23 cellular contexts compared by ENCODE assay signal in the genomic region with DNA sequence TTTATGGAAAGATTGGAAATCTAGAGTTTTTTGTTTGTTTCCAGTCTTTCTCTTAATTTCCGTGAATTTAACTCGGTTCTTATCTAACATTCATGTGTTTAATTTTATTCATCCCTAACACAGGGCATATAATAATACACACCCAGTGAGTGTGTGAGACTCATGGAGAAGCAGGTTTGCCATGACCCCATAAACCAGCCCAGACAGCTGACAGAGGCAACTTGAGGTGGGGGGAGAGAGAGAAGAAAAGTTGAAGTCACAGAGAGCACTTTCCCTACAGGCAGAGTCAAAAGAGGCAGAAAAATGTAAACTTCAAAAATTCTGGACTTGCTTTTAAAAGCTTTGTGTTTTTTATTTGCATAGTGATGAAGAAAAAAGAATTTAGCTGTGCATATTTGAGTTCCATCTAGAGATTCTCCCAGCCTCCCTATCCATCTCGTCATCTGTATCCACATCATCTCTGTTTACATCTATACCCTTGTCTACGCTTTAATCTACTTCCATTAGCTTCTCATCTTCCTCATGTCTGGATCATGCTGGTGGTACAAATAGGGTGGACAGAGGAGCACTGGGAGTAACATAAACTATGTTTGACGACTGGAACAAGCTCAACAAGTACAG.
"Had no signal": no experiment of that assay in that cellular context is flagged by ENCODE, and none has a peak within 500 bp of the region (broad histone marks: within the 10 kb centered on the region; RNA-seq: fewer than 3 reads in every experiment).

No MANE protein-coding gene starts in this region.

- H3K79me2 ChIP-seq: parathyroid adenoma had no signal

- H3K27me3 ChIP-seq: adrenal gland, heart left ventricle, left lung, sigmoid colon, thyroid gland had no signal

- H3K4me1 ChIP-seq: adrenal gland, parathyroid adenoma, sigmoid colon, thyroid gland had no signal

- H3K4me3 ChIP-seq: adrenal gland, heart left ventricle, left lung, sigmoid colon, thyroid gland had no signal

- DNase-seq: activated CD4-positive, alpha-beta T cell treated with anti-CD3 and anti-CD28 coated beads, Interleukin-2, amount 50 U/mL, for 1 hour; activated CD4-positive, CD25-positive, alpha-beta regulatory T cell treated with anti-CD3 and anti-CD28 coated beads, Interleukin-2, amount 50 U/mL, for 72 hours; activated CD8-positive, alpha-beta memory T cell treated with anti-CD3 and anti-CD28 coated beads for 24 hours; activated CD8-positive, alpha-beta memory T cell treated with anti-CD3 and anti-CD28 coated beads, Interleukin-2, amount 50 U/mL, for 48 hours; activated gamma-delta T cell; activated T-cell treated with anti-CD3 and anti-CD28 coated beads, Interleukin-2, amount 50 U/mL, for 48 hours; adrenal gland; effector memory CD4-positive, alpha-beta T cell; heart left ventricle; left lung; natural killer cell; sigmoid colon; stimulated activated CD4-positive, alpha-beta T cell treated with anti-CD3 and anti-CD28 coated beads, Interleukin-12 subunit alpha, Interleukin-12 subunit beta, amount 100 ng/mL, for 4 hours; stimulated activated CD4-positive, alpha-beta T cell treated with anti-CD3 and anti-CD28 coated beads, Interleukin-1b, Interleukin-23, amount 100 ng/mL, for 48 hours; stimulated activated CD8-positive, alpha-beta memory T cell treated with anti-CD3 and anti-CD28 coated beads, Interleukin-4, amount 100 ng/mL, for 48 hours; stimulated activated naive CD4-positive, alpha-beta T cell; SW 1271; T-helper 2 cell; thyroid gland had no signal

- H3K9me3 ChIP-seq: adrenal gland, heart left ventricle, left lung, sigmoid colon, thyroid gland had no signal

- H2AFZ ChIP-seq: parathyroid adenoma had no signal

- H3K4me3 Mint-ChIP-seq: activated naive CD4-positive, alpha-beta T cell treated with anti-CD3 and anti-CD28 coated beads, Interleukin-2, amount 50 U/mL, for 24 hours; natural killer cell had no signal

- H3K27ac Mint-ChIP-seq: activated naive CD4-positive, alpha-beta T cell treated with anti-CD3 and anti-CD28 coated beads, Interleukin-2, amount 50 U/mL, for 24 hours; natural killer cell had no signal

- H3K9me3 Mint-ChIP-seq: activated naive CD4-positive, alpha-beta T cell treated with anti-CD3 and anti-CD28 coated beads, Interleukin-2, amount 50 U/mL, for 24 hours; natural killer cell had no signal

- FAIRE-seq: frontal cortex had no signal

- H3K36me3 ChIP-seq: adrenal gland, heart left ventricle, left lung, sigmoid colon, thyroid gland had no signal

- H3K36me3 Mint-ChIP-seq: activated naive CD4-positive, alpha-beta T cell treated with anti-CD3 and anti-CD28 coated beads, Interleukin-2, amount 50 U/mL, for 24 hours; natural killer cell had no signal

- H3K4me1 Mint-ChIP-seq: activated naive CD4-positive, alpha-beta T cell treated with anti-CD3 and anti-CD28 coated beads, Interleukin-2, amount 50 U/mL, for 24 hours; natural killer cell had no signal

- ATAC-seq: left lung, natural killer cell had no signal

- H3K27ac ChIP-seq: adrenal gland, parathyroid adenoma, sigmoid colon, thyroid gland, VCaP had no signal

- H3K9ac ChIP-seq: parathyroid adenoma had no signal
